Comparison of ENCODE assay signal across 1 cellular context in the genomic region with DNA sequence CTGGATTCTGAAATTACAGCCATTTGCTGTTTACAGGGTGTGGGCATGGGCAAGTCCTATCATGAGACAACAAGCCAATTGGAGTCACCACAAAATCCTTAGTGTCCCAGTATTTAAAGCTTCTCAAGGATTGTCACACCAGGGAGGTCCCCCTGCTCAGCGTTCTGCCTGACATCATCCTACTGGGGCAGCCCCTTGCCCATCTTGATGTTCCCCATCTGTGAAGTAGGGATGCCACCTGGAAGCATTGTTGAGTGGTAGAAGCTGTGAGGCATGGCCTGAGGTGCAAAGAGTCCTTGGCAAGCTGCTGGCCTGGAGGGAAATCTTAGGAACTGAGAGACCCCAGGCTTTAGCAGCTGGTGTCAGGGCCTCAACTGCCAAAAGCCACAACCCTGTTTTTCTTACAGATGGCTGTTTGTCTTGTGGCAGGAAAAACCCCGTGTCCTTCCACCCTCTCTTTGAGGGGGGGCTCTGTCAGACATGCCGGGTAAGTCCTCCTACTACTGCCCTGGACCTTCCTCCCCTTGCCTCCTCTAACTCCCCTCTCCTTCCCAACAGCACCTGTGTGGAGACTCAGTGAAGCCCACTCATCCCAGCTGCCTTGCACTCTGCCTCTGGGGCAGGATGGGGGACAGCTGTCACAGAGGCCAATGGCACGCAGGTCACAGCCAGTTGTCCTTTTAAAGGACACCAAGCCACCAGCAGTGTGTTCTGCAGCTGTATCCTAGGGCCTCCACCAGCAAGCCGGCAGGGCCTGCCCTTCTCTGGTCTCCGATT.
TF ChIP-seq lines count a peak whose summit lies in the region.

No MANE protein-coding gene starts in this region.

TF ChIP-seq in H1, 55 proteins besides CTCF, POLR2A, EP300 and RAD21:
- peak; percentile 46; the same call in 1 of the 2 replicates for TF ChIP-seq POLR2AphosphoS5 (IDR thresholded peaks at IDR 0.05; ENCODE audit: low read depth, low read length)
- no peak for TF ChIP-seq ASH2L (IDR thresholded peaks at IDR 0.05; ENCODE audit: low read length)
- no peak for TF ChIP-seq SUZ12 (IDR thresholded peaks at IDR 0.05; ENCODE audit: low read length)
